In genomic region chr1:6602669-6603423, GRCh38 we compare ENCODE assay signal across 1 cellular context.
TF ChIP-seq lines count a peak whose summit lies in the region.

Gene KLHL21, minus strand, starts transcription at chr1:6602869. Its CDS starts 52 bp downstream, at chr1:6602817.

TF ChIP-seq in K562, 482 proteins besides CTCF, POLR2A, EP300 and RAD21 (continued from another document and continues in another):
- TF ChIP-seq CTCFL (IDR thresholded peaks at IDR 0.05; ENCODE audit: borderline replicate concordance, insufficient read depth, low read depth, low read length, poor library complexity, severe bottlenecking) (no peak), AFF1 (IDR thresholded peaks at IDR 0.05; ENCODE audit: low read depth in 1 of 2, partially characterized antibody in 2 of 2) (no peak), PREB (CRISPR knock-in tag; IDR thresholded peaks at IDR 0.05) (peak; percentile 14; the same call in 1 of the 2 replicates), HOMEZ (CRISPR knock-in tag; IDR thresholded peaks at IDR 0.05) (no peak; the same call in 1 of the 2 replicates), NFATC3 (IDR thresholded peaks at IDR 0.05) (no peak), NCOA4 (IDR thresholded peaks at IDR 0.05; ENCODE audit: partially characterized antibody) (no peak), MAFG (tag; conservative IDR thresholded peaks at IDR 0.05) (no peak), ZNF140 (CRISPR knock-in tag; IDR thresholded peaks at IDR 0.05) (no peak), FOSL1 (tag; conservative IDR thresholded peaks at IDR 0.05) (peak; percentile 95), RHOXF2B (CRISPR knock-in tag; conservative IDR thresholded peaks at IDR 0.05) (no peak), SMAD4 (CRISPR knock-in tag; conservative IDR thresholded peaks at IDR 0.05) (peak; percentile 94), ZNF253 (CRISPR knock-in tag; conservative IDR thresholded peaks at IDR 0.05) (no peak), NELFE (IDR thresholded peaks at IDR 0.05; ENCODE audit: insufficient read depth, insufficient read length) (no peak), CREB5 (CRISPR knock-in tag; IDR thresholded peaks at IDR 0.05) (no peak), CBFB (CRISPR knock-in tag; IDR thresholded peaks at IDR 0.05) (no peak), ZNF436 (CRISPR knock-in tag; IDR thresholded peaks at IDR 0.05) (no peak), ZNF764 (CRISPR knock-in tag; IDR thresholded peaks at IDR 0.05; ENCODE audit: low read depth) (no peak), ZNF197 (CRISPR knock-in tag; IDR thresholded peaks at IDR 0.05; ENCODE audit: low read depth) (no peak), NFE2 (IDR thresholded peaks at IDR 0.05; ENCODE audit: low read depth) (peak; percentile 83), TFE3 (CRISPR knock-in tag; IDR thresholded peaks at IDR 0.05) (no peak), ZNF384 (IDR thresholded peaks at IDR 0.05; ENCODE audit: low read depth, low read length) (no peak), SREBF1 (IDR thresholded peaks at IDR 0.05; ENCODE audit: borderline replicate concordance, low read depth, low read length) (no peak), JUND (IDR thresholded peaks at IDR 0.05; ENCODE audit: borderline replicate concordance, low read depth, low read length) (peak; percentile 96), JUND (tag; IDR thresholded peaks at IDR 0.05; ENCODE audit: borderline replicate concordance, low read depth, low read length) (peak; percentile 84; the same call in 1 of the 3 replicates), GABPB1 (CRISPR knock-in tag; IDR thresholded peaks at IDR 0.05) (no peak; the same call in 1 of the 2 replicates), ZNF830 (CRISPR knock-in tag; IDR thresholded peaks at IDR 0.05) (no peak), RFX1 (IDR thresholded peaks at IDR 0.05) (no peak)
- TF ChIP-seq, protein P1, sequence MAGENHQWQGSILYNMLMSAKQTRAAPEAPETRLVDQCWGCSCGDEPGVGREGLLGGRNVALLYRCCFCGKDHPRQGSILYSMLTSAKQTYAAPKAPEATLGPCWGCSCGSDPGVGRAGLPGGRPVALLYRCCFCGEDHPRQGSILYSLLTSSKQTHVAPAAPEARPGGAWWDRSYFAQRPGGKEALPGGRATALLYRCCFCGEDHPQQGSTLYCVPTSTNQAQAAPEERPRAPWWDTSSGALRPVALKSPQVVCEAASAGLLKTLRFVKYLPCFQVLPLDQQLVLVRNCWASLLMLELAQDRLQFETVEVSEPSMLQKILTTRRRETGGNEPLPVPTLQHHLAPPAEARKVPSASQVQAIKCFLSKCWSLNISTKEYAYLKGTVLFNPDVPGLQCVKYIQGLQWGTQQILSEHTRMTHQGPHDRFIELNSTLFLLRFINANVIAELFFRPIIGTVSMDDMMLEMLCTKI (IDR thresholded peaks at IDR 0.05; ENCODE audit: partially characterized antibody), result no peak
- TF ChIP-seq, protein P2, sequence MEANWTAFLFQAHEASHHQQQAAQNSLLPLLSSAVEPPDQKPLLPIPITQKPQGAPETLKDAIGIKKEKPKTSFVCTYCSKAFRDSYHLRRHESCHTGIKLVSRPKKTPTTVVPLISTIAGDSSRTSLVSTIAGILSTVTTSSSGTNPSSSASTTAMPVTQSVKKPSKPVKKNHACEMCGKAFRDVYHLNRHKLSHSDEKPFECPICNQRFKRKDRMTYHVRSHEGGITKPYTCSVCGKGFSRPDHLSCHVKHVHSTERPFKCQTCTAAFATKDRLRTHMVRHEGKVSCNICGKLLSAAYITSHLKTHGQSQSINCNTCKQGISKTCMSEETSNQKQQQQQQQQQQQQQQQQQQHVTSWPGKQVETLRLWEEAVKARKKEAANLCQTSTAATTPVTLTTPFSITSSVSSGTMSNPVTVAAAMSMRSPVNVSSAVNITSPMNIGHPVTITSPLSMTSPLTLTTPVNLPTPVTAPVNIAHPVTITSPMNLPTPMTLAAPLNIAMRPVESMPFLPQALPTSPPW (CRISPR knock-in tag; IDR thresholded peaks at IDR 0.05), result peak; percentile 98
- TF ChIP-seq, protein P3, sequence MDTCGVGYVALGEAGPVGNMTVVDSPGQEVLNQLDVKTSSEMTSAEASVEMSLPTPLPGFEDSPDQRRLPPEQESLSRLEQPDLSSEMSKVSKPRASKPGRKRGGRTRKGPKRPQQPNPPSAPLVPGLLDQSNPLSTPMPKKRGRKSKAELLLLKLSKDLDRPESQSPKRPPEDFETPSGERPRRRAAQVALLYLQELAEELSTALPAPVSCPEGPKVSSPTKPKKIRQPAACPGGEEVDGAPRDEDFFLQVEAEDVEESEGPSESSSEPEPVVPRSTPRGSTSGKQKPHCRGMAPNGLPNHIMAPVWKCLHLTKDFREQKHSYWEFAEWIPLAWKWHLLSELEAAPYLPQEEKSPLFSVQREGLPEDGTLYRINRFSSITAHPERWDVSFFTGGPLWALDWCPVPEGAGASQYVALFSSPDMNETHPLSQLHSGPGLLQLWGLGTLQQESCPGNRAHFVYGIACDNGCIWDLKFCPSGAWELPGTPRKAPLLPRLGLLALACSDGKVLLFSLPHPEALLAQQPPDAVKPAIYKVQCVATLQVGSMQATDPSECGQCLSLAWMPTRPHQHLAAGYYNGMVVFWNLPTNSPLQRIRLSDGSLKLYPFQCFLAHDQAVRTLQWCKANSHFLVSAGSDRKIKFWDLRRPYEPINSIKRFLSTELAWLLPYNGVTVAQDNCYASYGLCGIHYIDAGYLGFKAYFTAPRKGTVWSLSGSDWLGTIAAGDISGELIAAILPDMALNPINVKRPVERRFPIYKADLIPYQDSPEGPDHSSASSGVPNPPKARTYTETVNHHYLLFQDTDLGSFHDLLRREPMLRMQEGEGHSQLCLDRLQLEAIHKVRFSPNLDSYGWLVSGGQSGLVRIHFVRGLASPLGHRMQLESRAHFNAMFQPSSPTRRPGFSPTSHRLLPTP (IDR thresholded peaks at IDR 0.05; ENCODE audit: borderline replicate concordance, extremely low read depth, insufficient read length), result no peak
- TF ChIP-seq, protein P4, sequence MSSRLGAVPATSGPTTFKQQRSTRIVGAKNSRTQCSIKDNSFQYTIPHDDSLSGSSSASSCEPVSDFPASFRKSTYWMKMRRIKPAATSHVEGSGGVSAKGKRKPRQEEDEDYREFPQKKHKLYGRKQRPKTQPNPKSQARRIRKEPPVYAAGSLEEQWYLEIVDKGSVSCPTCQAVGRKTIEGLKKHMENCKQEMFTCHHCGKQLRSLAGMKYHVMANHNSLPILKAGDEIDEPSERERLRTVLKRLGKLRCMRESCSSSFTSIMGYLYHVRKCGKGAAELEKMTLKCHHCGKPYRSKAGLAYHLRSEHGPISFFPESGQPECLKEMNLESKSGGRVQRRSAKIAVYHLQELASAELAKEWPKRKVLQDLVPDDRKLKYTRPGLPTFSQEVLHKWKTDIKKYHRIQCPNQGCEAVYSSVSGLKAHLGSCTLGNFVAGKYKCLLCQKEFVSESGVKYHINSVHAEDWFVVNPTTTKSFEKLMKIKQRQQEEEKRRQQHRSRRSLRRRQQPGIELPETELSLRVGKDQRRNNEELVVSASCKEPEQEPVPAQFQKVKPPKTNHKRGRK (tag; IDR thresholded peaks at IDR 0.05), result no peak
- TF ChIP-seq, protein P5, sequence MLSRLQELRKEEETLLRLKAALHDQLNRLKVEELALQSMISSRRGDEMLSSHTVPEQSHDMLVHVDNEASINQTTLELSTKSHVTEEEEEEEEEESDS (CRISPR knock-in tag; IDR thresholded peaks at IDR 0.05), result no peak
- TF ChIP-seq, protein P6, sequence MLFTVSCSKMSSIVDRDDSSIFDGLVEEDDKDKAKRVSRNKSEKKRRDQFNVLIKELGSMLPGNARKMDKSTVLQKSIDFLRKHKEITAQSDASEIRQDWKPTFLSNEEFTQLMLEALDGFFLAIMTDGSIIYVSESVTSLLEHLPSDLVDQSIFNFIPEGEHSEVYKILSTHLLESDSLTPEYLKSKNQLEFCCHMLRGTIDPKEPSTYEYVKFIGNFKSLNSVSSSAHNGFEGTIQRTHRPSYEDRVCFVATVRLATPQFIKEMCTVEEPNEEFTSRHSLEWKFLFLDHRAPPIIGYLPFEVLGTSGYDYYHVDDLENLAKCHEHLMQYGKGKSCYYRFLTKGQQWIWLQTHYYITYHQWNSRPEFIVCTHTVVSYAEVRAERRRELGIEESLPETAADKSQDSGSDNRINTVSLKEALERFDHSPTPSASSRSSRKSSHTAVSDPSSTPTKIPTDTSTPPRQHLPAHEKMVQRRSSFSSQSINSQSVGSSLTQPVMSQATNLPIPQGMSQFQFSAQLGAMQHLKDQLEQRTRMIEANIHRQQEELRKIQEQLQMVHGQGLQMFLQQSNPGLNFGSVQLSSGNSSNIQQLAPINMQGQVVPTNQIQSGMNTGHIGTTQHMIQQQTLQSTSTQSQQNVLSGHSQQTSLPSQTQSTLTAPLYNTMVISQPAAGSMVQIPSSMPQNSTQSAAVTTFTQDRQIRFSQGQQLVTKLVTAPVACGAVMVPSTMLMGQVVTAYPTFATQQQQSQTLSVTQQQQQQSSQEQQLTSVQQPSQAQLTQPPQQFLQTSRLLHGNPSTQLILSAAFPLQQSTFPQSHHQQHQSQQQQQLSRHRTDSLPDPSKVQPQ (CRISPR knock-in tag; IDR thresholded peaks at IDR 0.05; ENCODE audit: borderline replicate concordance), result no peak
